Comparison of ENCODE assay signal across 27 cellular contexts in the genomic region with DNA sequence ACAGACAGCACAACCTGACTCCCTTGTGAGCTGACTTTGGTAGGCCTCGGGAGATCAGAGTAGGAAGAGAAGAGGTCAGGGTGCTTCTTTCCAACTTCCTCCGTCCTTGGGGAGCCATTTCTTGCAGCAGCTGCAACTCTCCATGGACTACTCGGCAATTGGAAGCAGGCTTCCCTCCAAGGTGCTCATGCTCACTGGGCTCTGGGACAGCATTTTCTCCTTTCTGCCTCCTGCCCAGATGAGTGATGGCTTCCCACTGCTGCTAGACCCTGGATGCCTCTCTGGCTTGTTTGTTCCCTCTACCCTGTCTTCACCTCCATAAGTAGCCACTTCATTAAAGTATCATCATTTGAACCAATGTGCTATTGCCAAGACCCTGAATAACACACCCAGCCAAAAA. TPM values are rescaled to one million over a fixed set of nuclear protein-coding genes. Genes with fewer than 3 reads are reported as not detected.
DNase-seq lines count a peak whose midpoint lies in the region; ATAC-seq, FAIRE-seq and TF ChIP-seq lines count a peak whose summit lies in the region.
"Had no signal": no experiment of that assay in that cellular context is flagged by ENCODE, and none has a peak within 500 bp of the region (broad histone marks: within the 10 kb centered on the region; RNA-seq: fewer than 3 reads in every experiment).

No MANE protein-coding gene starts in this region.

- no peak overlapping the region for H2AK5ac ChIP-seq in H1 (ENCODE audit: low read depth, low read length)

- FAIRE-seq in H1 (lab: Jason Lieb, UNC) = no peak
- FAIRE-seq: GM12878, HTR-8/SVneo had no signal

- H3K27me3 Mint-ChIP-seq in GM23338 (ENCODE audit: insufficient read depth, low read depth, poor library complexity) = no peaks in the 10 kb centered on the region
- no peaks in the 10 kb centered on the region for H3K27me3 Mint-ChIP-seq in nephron progenitor cell (ENCODE audit: low read depth, poor library complexity)
- H3K27me3 Mint-ChIP-seq in chondrocyte (ENCODE audit: low read depth) = no peaks in the 10 kb centered on the region

- no peak overlapping the region for H2BK5ac ChIP-seq in H1 (ENCODE audit: low read depth, low read length)

- H3K4me3 ChIP-seq in GM23338 (no peak overlapping the region), H1 (ENCODE audit: extremely low read depth in 1 of 4, insufficient read depth in 2 of 4, low read depth in 3 of 4, low read length in 4 of 4) (no peak overlapping the region), gastrocnemius medialis (no peak overlapping the region), tibial artery (no peak overlapping the region)
- H3K4me3 ChIP-seq: GM12878, PC-9 had no signal

- H2BK120ac ChIP-seq in H1 (replicated peaks; ENCODE audit: low read depth, low read length) = no peak overlapping the region

- no peak overlapping the region for H3K56ac ChIP-seq in H1 (replicated peaks; ENCODE audit: insufficient read length, low read depth, low read length)

- H3K4ac ChIP-seq in H1 (replicated peaks; ENCODE audit: insufficient read length, low read depth, low read length) = no peak overlapping the region

- H3K79me1 ChIP-seq in H1 (ENCODE audit: low read depth, low read length) = no peaks in the 10 kb centered on the region

- WGBS in H1 (ENCODE audit: extremely low coverage in 1 of 2, insufficient coverage in 1 of 2, insufficient read length in 1 of 2, insufficient replicate concordance in 2 of 2, low coverage in 1 of 2, low lambda C conversion rate in 2 of 2, missing lambda C conversion rate in 1 of 2), 2 experiments = 86% methylated on average over 3 of the region's 3 CpGs; no CpG with 5 or more reads in 1 of the 2 experiments

- no peak overlapping the region for H4K8ac ChIP-seq in H1 (ENCODE audit: extremely low read depth, insufficient read depth, low read length)

- no peak overlapping the region for H3K14ac ChIP-seq in H1 (ENCODE audit: insufficient read length)

- intact Hi-C loops in gastrocnemius medialis (cut with DNase I; ENCODE audit: low total_unique reads) = no loop called here
- intact Hi-C loops in tibial artery (cut with DNase I; ENCODE audit: low total_unique reads) = no loop called here

- CTCF ChIA-PET in H1 (lab: Charles Lee; ENCODE audit: partially characterized antibody) = interaction anchor here (0.6 to 3.2 kb wide), 10 partner anchors 8 to 389 kb away, joined by 3 to 21 read pairs (median 3); a partner anchor contains a TSS

- TF ChIP-seq POLR2A in H1 (IDR thresholded peaks at IDR 0.05; ENCODE audit: control extremely low read depth in 1 of 2, low read depth in 2 of 2, low read length in 2 of 2) (no peak), gastrocnemius medialis (IDR thresholded peaks at IDR 0.05) (no peak)

- H4K91ac ChIP-seq in H1 (replicated peaks; ENCODE audit: insufficient read length, low read length) = no peak overlapping the region

- H3K36me3 ChIP-seq in GM23338 (ENCODE audit: insufficient read depth) = no peaks in the 10 kb centered on the region
- H3K36me3 ChIP-seq in H1 (ENCODE audit: control insufficient read depth in 2 of 4, insufficient read depth in 4 of 4, low read length in 3 of 4) = no peaks in the 10 kb centered on the region
- no peaks in the 10 kb centered on the region for H3K36me3 ChIP-seq in gastrocnemius medialis
- no peaks in the 10 kb centered on the region for H3K36me3 ChIP-seq in tibial artery

- no peak overlapping the region for H2BK12ac ChIP-seq in H1 (ENCODE audit: low read depth, low read length)

- H3K9ac ChIP-seq in H1 (replicated peaks in 1 of 4; ENCODE audit: extremely low read depth in 1 of 4, low read depth in 3 of 4, low read length in 3 of 4) = no peak overlapping the region

- no peak for DNase-seq in GM23338 (ENCODE audit: low spot score)
- no peak for DNase-seq in H1 (ENCODE audit: low read depth in 1 of 2, low spot score in 2 of 2)
- no peak for DNase-seq in nephron progenitor cell
- no peak for DNase-seq in gastrocnemius medialis
- no peak for DNase-seq in stimulated activated effector memory CD8-positive, alpha-beta T cell treated with anti-CD3 and anti-CD28 coated beads, Interleukin-12 subunit alpha, Interleukin-12 subunit beta, amount 100 ng/mL, for 72 hours (ENCODE audit: low spot score in 2 of 2)
- DNase-seq in chondrocyte (ENCODE audit: low spot score) = no peak
- DNase-seq in NCI-H345 treated with DMSO at 0.1 percent for 48 hours (lab: John Stamatoyannopoulos, UW; ENCODE audit: unreplicated experiment) = no peak
- DNase-seq in tibial artery = no peak
- DNase-seq: C1 segment of cervical spinal cord; CD8-positive, alpha-beta T cell; DMS 273 treated with DMSO at 0.1 percent for 48 hours; DMS79; EL; GDM1; H7; KBM-7; MV-4-11; NCI-H1105; NCI-H1436 treated with DMSO at 0.1 percent for 48 hours; NCI-H187 treated with DMSO at 0.1 percent for 48 hours; NCI-H446; NCI-H524 treated with DMSO at 0.1 percent for 48 hours; RPMI8226; SHP77 had no signal

- H2BK20ac ChIP-seq in H1 (ENCODE audit: low read length) = no peak overlapping the region

- no peaks in the 10 kb centered on the region for H3K9me3 Mint-ChIP-seq in GM23338
- no peaks in the 10 kb centered on the region for H3K9me3 Mint-ChIP-seq in nephron progenitor cell
- no peaks in the 10 kb centered on the region for H3K9me3 Mint-ChIP-seq in stimulated activated effector memory CD8-positive, alpha-beta T cell treated with anti-CD3 and anti-CD28 coated beads, Interleukin-12 subunit alpha, Interleukin-12 subunit beta, amount 100 ng/mL, for 72 hours
- no peaks in the 10 kb centered on the region for H3K9me3 Mint-ChIP-seq in chondrocyte (ENCODE audit: low read depth)
- H3K9me3 Mint-ChIP-seq: CD8-positive, alpha-beta T cell had no signal

- peak overlapping the region; percentile 43; the same call in 1 of the 2 replicates for H2AFZ ChIP-seq in GM23338
- 0 out of 2 replicates have a peak overlapping the region, but pooled peaks have one; percentile 15 for H2AFZ ChIP-seq in H1 (ENCODE audit: low read length)
- H2AFZ ChIP-seq: PC-9 had no signal

- H4K20me1 ChIP-seq in GM23338 (replicated peaks; ENCODE audit: insufficient read depth) (no peaks in the 10 kb centered on the region), H1 (replicated peaks in 1 of 2; ENCODE audit: control insufficient read depth in 1 of 2, insufficient read depth in 2 of 2, low read length in 2 of 2) (no peaks in the 10 kb centered on the region)

- no peak overlapping the region for H3K18ac ChIP-seq in H1 (ENCODE audit: extremely low read depth, low read length)

- H3F3A ChIP-seq in GM23338 (replicated peaks; ENCODE audit: low read depth) = no peaks in the 10 kb centered on the region

- no peaks in the 10 kb centered on the region for H3K9me3 ChIP-seq in H1 (ENCODE audit: insufficient read depth in 2 of 2, low read depth in 1 of 2, low read length in 1 of 2)
- H3K9me3 ChIP-seq in gastrocnemius medialis = no peaks in the 10 kb centered on the region
- no peaks in the 10 kb centered on the region for H3K9me3 ChIP-seq in tibial artery

- H3K79me2 ChIP-seq in GM23338 (replicated peaks; ENCODE audit: insufficient read depth) (no peaks in the 10 kb centered on the region), H1 (ENCODE audit: control insufficient read depth in 1 of 2, insufficient read depth in 2 of 2, low read length in 2 of 2) (no peaks in the 10 kb centered on the region)

- no peak for TF ChIP-seq EP300 in H1 (IDR thresholded peaks at IDR 0.05; ENCODE audit: borderline replicate concordance in 1 of 2, low read depth in 2 of 2, low read length in 2 of 2)

- no peak overlapping the region for H4K5ac ChIP-seq in H1 (ENCODE audit: insufficient read length, low read depth, low read length)

- no peak for TF ChIP-seq RAD21 in H1 (IDR thresholded peaks at IDR 0.05 in 1 of 2, conservative IDR thresholded peaks at IDR 0.05 in 1 of 2; ENCODE audit: low read depth in 2 of 2, low read length in 2 of 2)

- no peak overlapping the region for H2BK15ac ChIP-seq in H1 (ENCODE audit: low read length)

- POLR2A ChIA-PET in H1 (lab: Charles Lee; ENCODE audit: partially characterized antibody) = no interaction called here

- H3K4me1 Mint-ChIP-seq in GM23338 = no peaks in the 10 kb centered on the region
- peaks cover 46% of the 10 kb centered on the region for H3K4me1 Mint-ChIP-seq in nephron progenitor cell
- H3K4me1 Mint-ChIP-seq in stimulated activated effector memory CD8-positive, alpha-beta T cell treated with anti-CD3 and anti-CD28 coated beads, Interleukin-12 subunit alpha, Interleukin-12 subunit beta, amount 100 ng/mL, for 72 hours = no peaks in the 10 kb centered on the region
- H3K4me1 Mint-ChIP-seq in chondrocyte (ENCODE audit: low read depth) = peaks cover 33% of the 10 kb centered on the region

- ATAC-seq in GM23338 (no peak), gastrocnemius medialis (peak; percentile 37 to 46)
- ATAC-seq in stimulated activated effector memory CD8-positive, alpha-beta T cell treated with anti-CD3 and anti-CD28 coated beads, Interleukin-12 subunit alpha, Interleukin-12 subunit beta, amount 100 ng/mL, for 72 hours = no peak
- ATAC-seq: CD8-positive, alpha-beta T cell; GM12878 had no signal

- H3K36me3 Mint-ChIP-seq in GM23338 (ENCODE audit: low read depth) (no peaks in the 10 kb centered on the region), nephron progenitor cell (ENCODE audit: low read depth) (no peaks in the 10 kb centered on the region), chondrocyte (ENCODE audit: low read depth) (no peaks in the 10 kb centered on the region)
- H3K36me3 Mint-ChIP-seq in stimulated activated effector memory CD8-positive, alpha-beta T cell treated with anti-CD3 and anti-CD28 coated beads, Interleukin-12 subunit alpha, Interleukin-12 subunit beta, amount 100 ng/mL, for 72 hours = no peaks in the 10 kb centered on the region
- H3K36me3 Mint-ChIP-seq: CD8-positive, alpha-beta T cell had no signal

- H3K4me2 ChIP-seq in GM23338 (no peak overlapping the region), H1 (ENCODE audit: insufficient read depth in 1 of 2, low read depth in 2 of 2, low read length in 2 of 2) (no peak overlapping the region)
- H3K4me2 ChIP-seq: PC-9 had no signal

- H3K27ac Mint-ChIP-seq in GM23338 = no peak overlapping the region
- peak overlapping the region; percentile 50 for H3K27ac Mint-ChIP-seq in nephron progenitor cell
- H3K27ac Mint-ChIP-seq in stimulated activated effector memory CD8-positive, alpha-beta T cell treated with anti-CD3 and anti-CD28 coated beads, Interleukin-12 subunit alpha, Interleukin-12 subunit beta, amount 100 ng/mL, for 72 hours = no peak overlapping the region
- no peak overlapping the region for H3K27ac Mint-ChIP-seq in chondrocyte (ENCODE audit: unreplicated experiment)
- H3K27ac Mint-ChIP-seq: CD8-positive, alpha-beta T cell had no signal

- no peaks in the 10 kb centered on the region for H3K23me2 ChIP-seq in H1 (ENCODE audit: low read depth, low read length)

- no peaks in the 10 kb centered on the region for H3K4me1 ChIP-seq in GM23338 (ENCODE audit: insufficient read depth)
- H3K4me1 ChIP-seq in H1 (replicated peaks in 1 of 4; ENCODE audit: control insufficient read depth in 3 of 4, insufficient read depth in 4 of 4, low read length in 3 of 4) = no peaks in the 10 kb centered on the region
- peaks cover 34% of the 10 kb centered on the region in 2 donors for H3K4me1 ChIP-seq in gastrocnemius medialis
- no peaks in the 10 kb centered on the region for H3K4me1 ChIP-seq in tibial artery

- H3K4me3 Mint-ChIP-seq in GM23338 (no peak overlapping the region), nephron progenitor cell (no peak overlapping the region), chondrocyte (ENCODE audit: unreplicated experiment) (no peak overlapping the region)
- no peak overlapping the region for H3K4me3 Mint-ChIP-seq in stimulated activated effector memory CD8-positive, alpha-beta T cell treated with anti-CD3 and anti-CD28 coated beads, Interleukin-12 subunit alpha, Interleukin-12 subunit beta, amount 100 ng/mL, for 72 hours
- H3K4me3 Mint-ChIP-seq: CD8-positive, alpha-beta T cell had no signal

- no peak overlapping the region for H3K27ac ChIP-seq in GM23338 (ENCODE audit: low read depth)
- no peak overlapping the region for H3K27ac ChIP-seq in H1 (ENCODE audit: low read depth, low read length)
- H3K27ac ChIP-seq in gastrocnemius medialis = peak overlapping the region in 3 of 4 donors; percentile 33 to 74 (median 71)
- no peak overlapping the region for H3K27ac ChIP-seq in tibial artery
- H3K27ac ChIP-seq: PC-9 had no signal

- TF ChIP-seq CTCF in GM23338 (conservative IDR thresholded peaks at IDR 0.05; ENCODE audit: low read depth in 2 of 2) = no peak
- TF ChIP-seq CTCF in H1 (IDR thresholded peaks at IDR 0.05; ENCODE audit: control extremely low read depth in 1 of 3, insufficient read depth in 1 of 3, low read depth in 1 of 3, low read length in 3 of 3) = no peak
- no peak for TF ChIP-seq CTCF in nephron progenitor cell (IDR thresholded peaks at IDR 0.05)
- no peak for TF ChIP-seq CTCF in gastrocnemius medialis (IDR thresholded peaks at IDR 0.05 in 4 of 5, conservative IDR thresholded peaks at IDR 0.05 in 1 of 5)
- TF ChIP-seq CTCF in chondrocyte (IDR thresholded peaks at IDR 0.05) = no peak
- TF ChIP-seq CTCF in tibial artery (IDR thresholded peaks at IDR 0.05) = no peak

- 0 out of 2 replicates have a peak, but pooled peaks cover 2% of the 10 kb centered on the region for H3K27me3 ChIP-seq in GM23338 (ENCODE audit: insufficient read depth)
- no peaks in the 10 kb centered on the region for H3K27me3 ChIP-seq in H1 (replicated peaks in 1 of 4; ENCODE audit: control insufficient read depth in 3 of 4, extremely low read depth in 1 of 4, insufficient read depth in 3 of 4, low read length in 3 of 4)
- H3K27me3 ChIP-seq in gastrocnemius medialis = no peaks in the 10 kb centered on the region
- no peaks in the 10 kb centered on the region for H3K27me3 ChIP-seq in tibial artery

- no peaks in the 10 kb centered on the region for H3K9me2 ChIP-seq in GM23338 (ENCODE audit: insufficient read depth)

- in situ Hi-C loops in gastrocnemius medialis (cut with MboI; ENCODE audit: low sequenced_read_pairs in 4 of 4) = loop anchor here in 1 of 4 donors (10.0 kb wide), 1 partner anchor 117 kb away; a partner anchor contains a TSS

- H3K23ac ChIP-seq in H1 (ENCODE audit: insufficient read length) = no peak overlapping the region

RNA-seq across cellular contexts. Expression of a gene that starts 8.2 kb away (rescaled TPM):
- total RNA-seq in GM23338 (2014; rRNA removed; shearing (Covaris generic)) = 4.7 and 9.6 TPM in 2 replicates
- polyA plus RNA-seq in GM23338 (2016; fragmentation: Nextera tagmentation; extraction: Ambion mirVana) (2.1 and 3.9 TPM in 2 replicates), H1 (2011; rRNA removed) (3.3 and 4.4 TPM in 2 replicates)
- total RNA-seq in H1 (2021; fragmentation: NEBNext Ultra II Directional; extraction: Animal tissue kit (Norgen Biotek cat#: 25700)) = 5.0 and 5.6 TPM in 2 replicates
- 2.6 TPM for polyA plus RNA-seq in H1 (2011; cell fraction: cytosol; rRNA removed)
- polyA plus RNA-seq in H1 (2011; cell fraction: nucleus; rRNA removed) = 2.5 TPM
- polyA plus RNA-seq in H1 (2012, experiment 1 of 2) = 6.0 to 6.8 TPM (median 6.6 TPM) in 4 replicates
- 2.5 TPM for polyA plus RNA-seq in H1 (2012, experiment 2 of 2)
- polyA plus RNA-seq in H1 (2013, experiment 1 of 2) = 5.8 TPM
- 7.9 TPM for polyA plus RNA-seq in H1 (2013, experiment 2 of 2)
- 5.7 and 10.5 TPM in 2 replicates for polyA minus RNA-seq in H1 (2011; rRNA and poly(A)+ RNA removed)
- polyA minus RNA-seq in H1 (2011; cell fraction: cytosol; rRNA and poly(A)+ RNA removed) = 7.8 TPM
- 5.1 TPM for polyA minus RNA-seq in H1 (2011; cell fraction: nucleus; rRNA and poly(A)+ RNA removed)
- total RNA-seq in gastrocnemius medialis (10 to 100 TPM in 1 of 4 donors, 1 to 10 TPM in 3; 2.4 to 12.2 (median 7.1) TPM), chondrocyte (464 to 742 TPM (median 737 TPM) in 3 replicates)

Comparison
In these comparisons a context has a peak if more than half of its experiments do, and no peak if none do; other contexts are left out.
1. ATAC-seq: peak in gastrocnemius medialis (2 of 2); none in GM23338 (single experiment) and stimulated activated effector memory CD8-positive, alpha-beta T cell treated with anti-CD3 and anti-CD28 coated beads, Interleukin-12 subunit alpha, Interleukin-12 subunit beta, amount 100 ng/mL, for 72 hours (single experiment).
2. H3K27ac ChIP-seq: peak in gastrocnemius medialis (3 of 4); none in GM23338 (single experiment), H1 (single experiment) and tibial artery (0 of 2).
3. RNA of a gene that starts 8.2 kb away (total RNA-seq): 464 to 742 TPM in chondrocyte; 2.4 to 12.2 TPM in gastrocnemius medialis, 5.0 to 5.6 TPM in H1 and 4.7 to 9.6 TPM in GM23338; every median in the first group is over 10 times any median in the second.